In the genomic region with DNA sequence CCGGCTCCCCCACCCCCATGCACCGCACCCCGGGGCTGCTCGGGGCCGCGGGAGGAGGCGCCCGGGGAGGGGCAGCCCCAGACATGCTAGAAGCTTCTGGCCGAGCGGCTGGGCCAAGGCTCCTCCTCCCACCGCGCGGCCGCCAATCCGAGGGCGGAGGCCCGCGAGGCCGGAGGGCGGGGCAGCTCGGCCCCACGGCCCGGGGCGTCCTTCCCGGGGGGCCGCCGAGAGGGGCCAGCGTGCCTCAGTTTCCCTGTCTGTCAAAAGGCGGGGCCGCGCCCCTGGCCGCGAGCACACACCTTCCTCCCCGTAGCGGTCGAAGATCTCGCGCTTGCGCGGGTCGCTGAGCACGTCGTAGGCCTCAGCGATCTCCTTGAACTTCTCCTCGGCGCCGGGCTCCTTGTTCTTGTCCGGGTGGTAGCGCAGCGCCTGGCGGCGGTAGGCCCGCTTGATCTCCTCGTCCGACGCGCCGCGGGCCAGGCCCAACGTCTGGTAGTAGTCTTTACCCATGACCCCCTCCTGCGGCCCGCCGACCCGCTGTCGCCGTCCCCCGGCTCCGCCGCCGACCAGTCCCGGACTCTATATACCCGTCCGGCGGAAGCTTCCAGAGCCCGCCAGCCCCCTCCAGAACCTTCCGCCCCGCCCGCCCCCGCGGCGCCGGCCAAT, we compare ENCODE assay signal across 1 cellular context.
TF ChIP-seq lines count a peak whose summit lies in the region.

TSS of gene DNAJB1 (minus strand) at position 558 of the 666 bp plus-strand sequence. CDS start at position 510, 48 bp downstream.

TF ChIP-seq in GM12878, 131 proteins besides CTCF, POLR2A, EP300 and RAD21 (continued from another document and continues in another):
- TF ChIP-seq, protein P1, sequence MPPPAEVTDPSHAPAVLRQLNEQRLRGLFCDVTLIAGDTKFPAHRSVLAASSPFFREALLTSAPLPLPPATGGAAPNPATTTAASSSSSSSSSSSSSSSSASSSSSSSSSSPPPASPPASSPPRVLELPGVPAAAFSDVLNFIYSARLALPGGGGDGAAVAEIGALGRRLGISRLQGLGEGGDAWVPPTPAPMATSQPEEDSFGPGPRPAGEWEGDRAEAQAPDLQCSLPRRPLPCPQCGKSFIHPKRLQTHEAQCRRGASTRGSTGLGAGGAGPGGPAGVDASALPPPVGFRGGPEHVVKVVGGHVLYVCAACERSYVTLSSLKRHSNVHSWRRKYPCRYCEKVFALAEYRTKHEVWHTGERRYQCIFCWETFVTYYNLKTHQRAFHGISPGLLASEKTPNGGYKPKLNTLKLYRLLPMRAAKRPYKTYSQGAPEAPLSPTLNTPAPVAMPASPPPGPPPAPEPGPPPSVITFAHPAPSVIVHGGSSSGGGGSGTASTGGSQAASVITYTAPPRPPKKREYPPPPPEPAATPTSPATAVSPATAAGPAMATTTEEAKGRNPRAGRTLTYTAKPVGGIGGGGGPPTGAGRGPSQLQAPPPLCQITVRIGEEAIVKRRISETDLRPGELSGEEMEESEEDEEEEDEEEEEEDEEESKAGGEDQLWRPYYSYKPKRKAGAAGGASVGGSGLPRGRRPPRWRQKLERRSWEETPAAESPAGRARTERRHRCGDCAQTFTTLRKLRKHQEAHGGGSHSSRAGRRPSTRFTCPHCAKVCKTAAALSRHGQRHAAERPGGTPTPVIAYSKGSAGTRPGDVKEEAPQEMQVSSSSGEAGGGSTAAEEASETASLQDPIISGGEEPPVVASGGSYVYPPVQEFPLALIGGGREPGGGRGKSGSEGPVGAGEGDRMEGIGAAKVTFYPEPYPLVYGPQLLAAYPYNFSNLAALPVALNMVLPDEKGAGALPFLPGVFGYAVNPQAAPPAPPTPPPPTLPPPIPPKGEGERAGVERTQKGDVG (CRISPR knock-in tag; IDR thresholded peaks at IDR 0.05), result no peak
- TF ChIP-seq TBL1XR1 (IDR thresholded peaks at IDR 0.05; ENCODE audit: low read depth, low read length) (no peak), CBX5 (IDR thresholded peaks at IDR 0.05; ENCODE audit: low read depth) (0 out of 2 replicates have a peak, but pooled peaks have one; percentile 25), TARDBP (IDR thresholded peaks at IDR 0.05; ENCODE audit: borderline replicate concordance) (0 out of 2 replicates have a peak, but pooled peaks have one; percentile 50), POU2F2 (IDR thresholded peaks at IDR 0.05; ENCODE audit: borderline replicate concordance, low read depth, low read length) (peak; percentile 93), NFIC (IDR thresholded peaks at IDR 0.05; ENCODE audit: low read depth, low read length) (no peak), ZBED1 (IDR thresholded peaks at IDR 0.05; ENCODE audit: borderline replicate concordance) (no peak), ZNF274 (IDR thresholded peaks at IDR 0.05; ENCODE audit: insufficient read depth, insufficient read length) (no peak), BACH1 (IDR thresholded peaks at IDR 0.05; ENCODE audit: borderline replicate concordance) (peak; percentile 70; the same call in 1 of the 2 replicates), TCF7 (IDR thresholded peaks at IDR 0.05; ENCODE audit: borderline replicate concordance) (no peak), SREBF2 (IDR thresholded peaks at IDR 0.05; ENCODE audit: low read length) (no peak), HDAC6 (IDR thresholded peaks at IDR 0.05; ENCODE audit: unreplicated experiment) (no peak), ELK1 (IDR thresholded peaks at IDR 0.05; ENCODE audit: low read depth, low read length) (no peak), CBFB (IDR thresholded peaks at IDR 0.05; ENCODE audit: low read depth) (peak; percentile 78; the same call in 1 of the 2 replicates), HDGF (IDR thresholded peaks at IDR 0.05) (no peak), HDAC2 (IDR thresholded peaks at IDR 0.05) (no peak), SMC3 (IDR thresholded peaks at IDR 0.05; ENCODE audit: borderline replicate concordance, low read length) (no peak), KLF5 (IDR thresholded peaks at IDR 0.05; ENCODE audit: partially characterized antibody) (no peak), NR2C1 (IDR thresholded peaks at IDR 0.05) (peak; percentile 5; the same call in 1 of the 2 replicates), RB1 (IDR thresholded peaks at IDR 0.05; ENCODE audit: borderline replicate concordance) (no peak), RFX5 (IDR thresholded peaks at IDR 0.05; ENCODE audit: low read depth, low read length) (no peak), E2F4 (IDR thresholded peaks at IDR 0.05; ENCODE audit: low read depth, low read length) (no peak), ZBTB40 (IDR thresholded peaks at IDR 0.05; ENCODE audit: borderline replicate concordance) (0 out of 2 replicates have a peak, but pooled peaks have one; percentile 26), NFYA (IDR thresholded peaks at IDR 0.05; ENCODE audit: borderline replicate concordance, low read depth, low read length) (no peak), POLR2AphosphoS2 (IDR thresholded peaks at IDR 0.05; ENCODE audit: low read depth, low read length) (peak; percentile 85), KAT2A (conservative IDR thresholded peaks at IDR 0.05; ENCODE audit: control insufficient read depth, low read depth, low read length) (peak; percentile 25; the same call in 1 of the 2 replicates), SUZ12 (IDR thresholded peaks at IDR 0.05; ENCODE audit: unreplicated experiment) (no peak), NRF1 (conservative IDR thresholded peaks at IDR 0.05; ENCODE audit: low read depth, low read length) (no peak), PML (IDR thresholded peaks at IDR 0.05; ENCODE audit: low read length) (peak; percentile 96), YBX1 (IDR thresholded peaks at IDR 0.05) (no peak), CBX3 (IDR thresholded peaks at IDR 0.05; ENCODE audit: borderline replicate concordance, low read depth) (no peak), WRNIP1 (IDR thresholded peaks at IDR 0.05; ENCODE audit: borderline replicate concordance, low read depth, low read length) (no peak), RUNX3 (IDR thresholded peaks at IDR 0.05; ENCODE audit: low read length) (no peak)
- TF ChIP-seq, protein P2, sequence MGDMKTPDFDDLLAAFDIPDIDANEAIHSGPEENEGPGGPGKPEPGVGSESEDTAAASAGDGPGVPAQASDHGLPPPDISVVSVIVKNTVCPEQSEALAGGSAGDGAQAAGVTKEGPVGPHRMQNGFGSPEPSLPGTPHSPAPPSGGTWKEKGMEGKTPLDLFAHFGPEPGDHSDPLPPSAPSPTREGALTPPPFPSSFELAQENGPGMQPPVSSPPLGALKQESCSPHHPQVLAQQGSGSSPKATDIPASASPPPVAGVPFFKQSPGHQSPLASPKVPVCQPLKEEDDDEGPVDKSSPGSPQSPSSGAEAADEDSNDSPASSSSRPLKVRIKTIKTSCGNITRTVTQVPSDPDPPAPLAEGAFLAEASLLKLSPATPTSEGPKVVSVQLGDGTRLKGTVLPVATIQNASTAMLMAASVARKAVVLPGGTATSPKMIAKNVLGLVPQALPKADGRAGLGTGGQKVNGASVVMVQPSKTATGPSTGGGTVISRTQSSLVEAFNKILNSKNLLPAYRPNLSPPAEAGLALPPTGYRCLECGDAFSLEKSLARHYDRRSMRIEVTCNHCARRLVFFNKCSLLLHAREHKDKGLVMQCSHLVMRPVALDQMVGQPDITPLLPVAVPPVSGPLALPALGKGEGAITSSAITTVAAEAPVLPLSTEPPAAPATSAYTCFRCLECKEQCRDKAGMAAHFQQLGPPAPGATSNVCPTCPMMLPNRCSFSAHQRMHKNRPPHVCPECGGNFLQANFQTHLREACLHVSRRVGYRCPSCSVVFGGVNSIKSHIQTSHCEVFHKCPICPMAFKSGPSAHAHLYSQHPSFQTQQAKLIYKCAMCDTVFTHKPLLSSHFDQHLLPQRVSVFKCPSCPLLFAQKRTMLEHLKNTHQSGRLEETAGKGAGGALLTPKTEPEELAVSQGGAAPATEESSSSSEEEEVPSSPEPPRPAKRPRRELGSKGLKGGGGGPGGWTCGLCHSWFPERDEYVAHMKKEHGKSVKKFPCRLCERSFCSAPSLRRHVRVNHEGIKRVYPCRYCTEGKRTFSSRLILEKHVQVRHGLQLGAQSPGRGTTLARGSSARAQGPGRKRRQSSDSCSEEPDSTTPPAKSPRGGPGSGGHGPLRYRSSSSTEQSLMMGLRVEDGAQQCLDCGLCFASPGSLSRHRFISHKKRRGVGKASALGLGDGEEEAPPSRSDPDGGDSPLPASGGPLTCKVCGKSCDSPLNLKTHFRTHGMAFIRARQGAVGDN (IDR thresholded peaks at IDR 0.05), result no peak
- TF ChIP-seq, protein P3, sequence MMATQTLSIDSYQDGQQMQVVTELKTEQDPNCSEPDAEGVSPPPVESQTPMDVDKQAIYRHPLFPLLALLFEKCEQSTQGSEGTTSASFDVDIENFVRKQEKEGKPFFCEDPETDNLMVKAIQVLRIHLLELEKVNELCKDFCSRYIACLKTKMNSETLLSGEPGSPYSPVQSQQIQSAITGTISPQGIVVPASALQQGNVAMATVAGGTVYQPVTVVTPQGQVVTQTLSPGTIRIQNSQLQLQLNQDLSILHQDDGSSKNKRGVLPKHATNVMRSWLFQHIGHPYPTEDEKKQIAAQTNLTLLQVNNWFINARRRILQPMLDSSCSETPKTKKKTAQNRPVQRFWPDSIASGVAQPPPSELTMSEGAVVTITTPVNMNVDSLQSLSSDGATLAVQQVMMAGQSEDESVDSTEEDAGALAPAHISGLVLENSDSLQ (IDR thresholded peaks at IDR 0.05), result peak; percentile 45; the same call in 1 of the 2 replicates
- TF ChIP-seq, protein P4, sequence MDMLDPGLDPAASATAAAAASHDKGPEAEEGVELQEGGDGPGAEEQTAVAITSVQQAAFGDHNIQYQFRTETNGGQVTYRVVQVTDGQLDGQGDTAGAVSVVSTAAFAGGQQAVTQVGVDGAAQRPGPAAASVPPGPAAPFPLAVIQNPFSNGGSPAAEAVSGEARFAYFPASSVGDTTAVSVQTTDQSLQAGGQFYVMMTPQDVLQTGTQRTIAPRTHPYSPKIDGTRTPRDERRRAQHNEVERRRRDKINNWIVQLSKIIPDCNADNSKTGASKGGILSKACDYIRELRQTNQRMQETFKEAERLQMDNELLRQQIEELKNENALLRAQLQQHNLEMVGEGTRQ (IDR thresholded peaks at IDR 0.05; ENCODE audit: borderline replicate concordance, low read depth, low read length), result no peak
- TF ChIP-seq, protein P5, sequence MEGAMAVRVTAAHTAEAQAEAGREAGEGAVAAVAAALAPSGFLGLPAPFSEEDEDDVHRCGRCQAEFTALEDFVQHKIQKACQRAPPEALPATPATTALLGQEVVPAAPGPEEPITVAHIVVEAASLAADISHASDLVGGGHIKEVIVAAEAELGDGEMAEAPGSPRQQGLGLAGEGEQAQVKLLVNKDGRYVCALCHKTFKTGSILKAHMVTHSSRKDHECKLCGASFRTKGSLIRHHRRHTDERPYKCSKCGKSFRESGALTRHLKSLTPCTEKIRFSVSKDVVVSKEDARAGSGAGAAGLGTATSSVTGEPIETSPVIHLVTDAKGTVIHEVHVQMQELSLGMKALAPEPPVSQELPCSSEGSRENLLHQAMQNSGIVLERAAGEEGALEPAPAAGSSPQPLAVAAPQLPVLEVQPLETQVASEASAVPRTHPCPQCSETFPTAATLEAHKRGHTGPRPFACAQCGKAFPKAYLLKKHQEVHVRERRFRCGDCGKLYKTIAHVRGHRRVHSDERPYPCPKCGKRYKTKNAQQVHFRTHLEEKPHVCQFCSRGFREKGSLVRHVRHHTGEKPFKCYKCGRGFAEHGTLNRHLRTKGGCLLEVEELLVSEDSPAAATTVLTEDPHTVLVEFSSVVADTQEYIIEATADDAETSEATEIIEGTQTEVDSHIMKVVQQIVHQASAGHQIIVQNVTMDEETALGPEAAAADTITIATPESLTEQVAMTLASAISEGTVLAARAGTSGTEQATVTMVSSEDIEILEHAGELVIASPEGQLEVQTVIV (IDR thresholded peaks at IDR 0.05; ENCODE audit: borderline replicate concordance, partially characterized antibody), result no peak
